In the genomic region with DNA sequence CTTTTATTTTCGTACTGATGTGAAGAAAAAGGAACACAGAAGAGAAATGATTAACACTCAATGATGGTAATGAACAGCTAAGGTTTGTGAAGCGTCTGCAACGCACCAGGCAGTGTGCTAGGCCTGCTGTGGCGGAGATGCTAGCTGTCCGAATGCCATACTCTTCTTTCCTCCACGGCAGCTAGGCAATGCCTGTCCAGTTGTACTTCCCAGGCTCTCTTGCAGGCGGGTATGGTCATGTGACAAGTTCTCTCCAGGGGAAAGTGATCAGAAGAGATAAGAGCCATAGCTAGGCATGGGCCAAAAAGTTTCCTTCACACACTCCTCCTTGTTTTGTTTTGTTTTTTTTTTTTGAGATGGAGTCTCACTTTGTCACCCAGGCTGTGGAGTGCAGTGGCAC, we compare ENCODE assay signal across 26 cellular contexts. TPM values are rescaled to one million over a fixed set of nuclear protein-coding genes. Genes with fewer than 3 reads are reported as not detected.
DNase-seq lines count a peak whose midpoint lies in the region; ATAC-seq, FAIRE-seq and TF ChIP-seq lines count a peak whose summit lies in the region.
"Had no signal": no experiment of that assay in that cellular context is flagged by ENCODE, and none has a peak within 500 bp of the region (broad histone marks: within the 10 kb centered on the region; RNA-seq: fewer than 3 reads in every experiment).

No MANE protein-coding gene starts in this region.

- no TSS peak for BruUV-seq in K562 (replicated peaks; lab: Mats Ljungman, UMichigan)

- 58% methylated on average over 7 of the region's 7 CpGs for WGBS in K562 (ENCODE audit: insufficient coverage, low coverage, missing lambda C conversion rate)

- no peak overlapping the region for H3K4me3 Mint-ChIP-seq in activated naive CD8-positive, alpha-beta T cell
- no peak overlapping the region for H3K4me3 Mint-ChIP-seq in activated naive CD8-positive, alpha-beta T cell treated with anti-CD3 and anti-CD28 coated beads, Interleukin-2, amount 50 U/mL, for 24 hours
- H3K4me3 Mint-ChIP-seq in stimulated activated naive B cell treated with anti-CD40 and anti-IgM and Interleukin-4, amounts not matched to agents 10 μg/mL and 1 μg/mL and 100 μg/mL, for 72 hours = no peak overlapping the region
- H3K4me3 Mint-ChIP-seq: activated CD4-positive, alpha-beta T cell treated with anti-CD3 and anti-CD28 coated beads for 36 hours; CD4-positive, alpha-beta memory T cell; memory B cell; nephron progenitor cell had no signal

- H3K4me1 Mint-ChIP-seq in activated naive CD8-positive, alpha-beta T cell (ENCODE audit: low read depth) = peaks cover 57% of the 10 kb centered on the region
- H3K4me1 Mint-ChIP-seq in activated naive CD8-positive, alpha-beta T cell treated with anti-CD3 and anti-CD28 coated beads, Interleukin-2, amount 50 U/mL, for 24 hours = peaks cover 61% of the 10 kb centered on the region
- H3K4me1 Mint-ChIP-seq in stimulated activated naive B cell treated with anti-CD40 and anti-IgM and Interleukin-4, amounts not matched to agents 10 μg/mL and 1 μg/mL and 100 μg/mL, for 72 hours = peaks cover 29 to 60% of the 10 kb centered on the region in 2 donors

- H3K9me1 ChIP-seq in K562 (ENCODE audit: control insufficient read depth, insufficient read depth, low read length) = no peaks in the 10 kb centered on the region

- H3K4me1 ChIP-seq in K562 (replicated peaks in 1 of 2; ENCODE audit: control insufficient read depth in 2 of 2, insufficient read depth in 2 of 2, low read length in 2 of 2) = peaks cover 33 to 37% of the 10 kb centered on the region in 2 experiments

- CTCF ChIA-PET in K562 (lab: Yijun Ruan, JAX; ENCODE audit: low intra/inter-chr PET ratio) = interaction anchor here (0.6 kb wide), 1 partner anchor 496 kb away, joined by 3 read pairs; no protein-coding TSS in a partner anchor

- H4K20me1 ChIP-seq in K562 (replicated peaks; ENCODE audit: control insufficient read depth, insufficient read depth, low read length) = no peaks in the 10 kb centered on the region

- H3K27ac ChIP-seq in K562 (ENCODE audit: extremely low read depth, low read depth, low read length) = peak overlapping the region; percentile 0; the same call in 2 of the 3 replicates
- H3K27ac ChIP-seq: brain microvascular endothelial cell, suprapubic skin had no signal

- H3K79me2 ChIP-seq in K562 (ENCODE audit: control insufficient read depth, insufficient read depth, low read length) = peaks cover 4% of the 10 kb centered on the region; the same call in 1 of the 3 replicates

- no peaks in the 10 kb centered on the region for H3K27me3 Mint-ChIP-seq in activated naive CD8-positive, alpha-beta T cell
- H3K27me3 Mint-ChIP-seq in activated naive CD8-positive, alpha-beta T cell treated with anti-CD3 and anti-CD28 coated beads, Interleukin-2, amount 50 U/mL, for 24 hours = no peaks in the 10 kb centered on the region
- H3K27me3 Mint-ChIP-seq in stimulated activated naive B cell treated with anti-CD40 and anti-IgM and Interleukin-4, amounts not matched to agents 10 μg/mL and 1 μg/mL and 100 μg/mL, for 72 hours = no peaks in the 10 kb centered on the region
- H3K27me3 Mint-ChIP-seq: activated CD4-positive, alpha-beta T cell treated with anti-CD3 and anti-CD28 coated beads for 36 hours; CD4-positive, alpha-beta memory T cell; memory B cell had no signal

- peaks cover 24% of the 10 kb centered on the region for H3K36me3 Mint-ChIP-seq in activated naive CD8-positive, alpha-beta T cell
- H3K36me3 Mint-ChIP-seq in activated naive CD8-positive, alpha-beta T cell treated with anti-CD3 and anti-CD28 coated beads, Interleukin-2, amount 50 U/mL, for 24 hours (ENCODE audit: low read depth) = peaks cover 69% of the 10 kb centered on the region
- H3K36me3 Mint-ChIP-seq in stimulated activated naive B cell treated with anti-CD40 and anti-IgM and Interleukin-4, amounts not matched to agents 10 μg/mL and 1 μg/mL and 100 μg/mL, for 72 hours = peaks cover 59 to 68% of the 10 kb centered on the region in 2 donors

- no peak for DNase-seq in activated naive CD8-positive, alpha-beta T cell treated with anti-CD3 and anti-CD28 coated beads, Interleukin-2, amount 50 U/mL, for 24 hours
- peak; percentile 36 for DNase-seq in NB4 (ENCODE audit: low read depth)
- DNase-seq in K562 (ENCODE audit: extremely low read depth in 1 of 4, low spot score in 3 of 4) = peak; percentile 58 to 67 (median 62)
- DNase-seq in stimulated activated naive B cell treated with anti-CD40 and anti-IgM and Interleukin-4, amounts not matched to agents 10 μg/mL and 1 μg/mL and 100 μg/mL, for 72 hours = no peak
- no peak for DNase-seq in NCI-H526 (lab: John Stamatoyannopoulos, UW)
- DNase-seq: activated CD4-positive, alpha-beta T cell treated with anti-CD3 and anti-CD28 coated beads for 36 hours; activated gamma-delta T cell; brain microvascular endothelial cell; CD4-positive, alpha-beta memory T cell; effector CD4-positive, alpha-beta T cell; H7; Karpas-422; NCI-H1417 treated with DMSO at 0.1 percent for 48 hours; NCI-H2029 treated with DMSO at 0.1 percent for 48 hours; NCI-H524; nephron progenitor cell; stimulated activated CD4-positive, alpha-beta T cell treated with anti-CD3 and anti-CD28 coated beads, Interleukin-15, amount 100 ng/mL, for 24 hours; stimulated activated CD4-positive, alpha-beta T cell treated with anti-CD3 and anti-CD28 coated beads, Interleukin-4, amount 100 ng/mL, for 4 hours had no signal

- H3K27ac Mint-ChIP-seq in activated naive CD8-positive, alpha-beta T cell = peak overlapping the region; percentile 22
- H3K27ac Mint-ChIP-seq in activated naive CD8-positive, alpha-beta T cell treated with anti-CD3 and anti-CD28 coated beads, Interleukin-2, amount 50 U/mL, for 24 hours = no peak overlapping the region
- H3K27ac Mint-ChIP-seq in stimulated activated naive B cell treated with anti-CD40 and anti-IgM and Interleukin-4, amounts not matched to agents 10 μg/mL and 1 μg/mL and 100 μg/mL, for 72 hours = peak overlapping the region; percentile 47
- H3K27ac Mint-ChIP-seq: memory B cell, nephron progenitor cell had no signal

- TF ChIP-seq EP300 in K562 (IDR thresholded peaks at IDR 0.05; ENCODE audit: low read length) = no peak

- H3K4me3 ChIP-seq in NB4 (ENCODE audit: low read depth, low read length) (no peak overlapping the region), K562 (no peak overlapping the region)
- H3K4me3 ChIP-seq: suprapubic skin had no signal

- TF ChIP-seq POLR2A in NB4 (IDR thresholded peaks at IDR 0.05; ENCODE audit: extremely low read depth, insufficient read length) (no peak), K562 (conservative IDR thresholded peaks at IDR 0.05) (no peak)

- peak overlapping the region; percentile 1 to 73; a peak in 1 of 4 replicates for H3K9ac ChIP-seq in K562 (ENCODE audit: insufficient read depth in 1 of 2, low read depth in 2 of 2, low read length in 2 of 2)

- POLR2A ChIA-PET in K562 (lab: Yijun Ruan, JAX) = interaction anchor here (0.7 to 2.0 kb wide), 4 partner anchors 8 to 28 kb away, joined by 3 to 12 read pairs (median 4); no protein-coding TSS in a partner anchor

- peak; percentile 70 for FAIRE-seq in K562 (lab: Jason Lieb, UNC)
- FAIRE-seq: colon, GM18507, islet of Langerhans had no signal

- no peaks in the 10 kb centered on the region for H3K9me3 Mint-ChIP-seq in activated naive CD8-positive, alpha-beta T cell (ENCODE audit: low read depth)
- no peaks in the 10 kb centered on the region for H3K9me3 Mint-ChIP-seq in activated naive CD8-positive, alpha-beta T cell treated with anti-CD3 and anti-CD28 coated beads, Interleukin-2, amount 50 U/mL, for 24 hours
- H3K9me3 Mint-ChIP-seq in stimulated activated naive B cell treated with anti-CD40 and anti-IgM and Interleukin-4, amounts not matched to agents 10 μg/mL and 1 μg/mL and 100 μg/mL, for 72 hours = no peaks in the 10 kb centered on the region
- H3K9me3 Mint-ChIP-seq: CD4-positive, alpha-beta memory T cell; memory B cell; nephron progenitor cell had no signal

- no peak for ATAC-seq in activated naive CD8-positive, alpha-beta T cell treated with anti-CD3 and anti-CD28 coated beads, Interleukin-2, amount 50 U/mL, for 24 hours
- peak; percentile 65 for ATAC-seq in K562
- no peak for ATAC-seq in stimulated activated naive B cell treated with anti-CD40 and anti-IgM and Interleukin-4, amounts not matched to agents 10 μg/mL and 1 μg/mL and 100 μg/mL, for 72 hours (replicated peaks)
- ATAC-seq in GM18858 (IDR thresholded peaks at IDR 0.05; ENCODE audit: unreplicated experiment) = no peak
- ATAC-seq: activated CD4-positive, alpha-beta T cell treated with anti-CD3 and anti-CD28 coated beads for 36 hours; left lobe of liver had no signal

- H3K9me3 ChIP-seq in K562 (replicated peaks; ENCODE audit: control insufficient read depth, insufficient read depth, low read depth, low read length) = no peaks in the 10 kb centered on the region
- H3K9me3 ChIP-seq: suprapubic skin had no signal

- no peak for TF ChIP-seq CTCF in NB4 (IDR thresholded peaks at IDR 0.05; ENCODE audit: low read depth, low read length)
- no peak for TF ChIP-seq CTCF in K562 (IDR thresholded peaks at IDR 0.05 in 2 of 3, conservative IDR thresholded peaks at IDR 0.05 in 1 of 3; ENCODE audit: insufficient read depth in 2 of 3, low read depth in 1 of 3, low read length in 3 of 3)

- no peaks in the 10 kb centered on the region for H3K27me3 ChIP-seq in K562 (ENCODE audit: control insufficient read depth in 2 of 2, insufficient read depth in 2 of 2, low read length in 2 of 2)
- H3K27me3 ChIP-seq: brain microvascular endothelial cell, suprapubic skin had no signal

- in situ Hi-C loops in K562 (cut with MboI) = no loop called here

- no peak for TF ChIP-seq RAD21 in K562 (CRISPR knock-in tag; conservative IDR thresholded peaks at IDR 0.05 in 1 of 2, IDR thresholded peaks at IDR 0.05 in 1 of 2)

- H3K36me3 ChIP-seq in K562 (ENCODE audit: control insufficient read depth, insufficient read depth, low read length) = peaks cover 74% of the 10 kb centered on the region

- no peak overlapping the region for H2AFZ ChIP-seq in K562 (ENCODE audit: low read depth, low read length)

- peak overlapping the region; percentile 28; the same call in 1 of the 2 replicates for H3K4me2 ChIP-seq in K562 (ENCODE audit: insufficient read depth, low read length)

- intact Hi-C loops in K562 (cut with micrococcal nuclease) = no loop called here

RNA-seq across cellular contexts. Expression of a gene that starts 6.7 kb away (rescaled TPM):
- 29.0 and 52.4 TPM in 2 replicates for total RNA-seq in K562 (2011; cell fraction: chromatin; rRNA removed; ENCODE audit: low replicate concordance)
- 42.1 and 48.7 TPM in 2 replicates for total RNA-seq in K562 (2011; cell fraction: nucleolus; rRNA removed)
- 34.6 and 42.7 TPM in 2 replicates for total RNA-seq in K562 (2011; cell fraction: nucleoplasm; rRNA removed)
- total RNA-seq in K562 (2014; rRNA removed) (110 and 136 TPM in 2 replicates), K562 (2014; rRNA removed; fragmentation: Illumina TruSeq; extraction: Trizol) (32.7 and 40.6 TPM in 2 replicates), K562 (2015; rRNA removed; fragmentation: Illumina TruSeq; extraction: Trizol) (74.5 and 74.8 TPM in 2 replicates), K562 (2021) (85.8 and 89.7 TPM in 2 replicates)
- polyA plus RNA-seq in K562 (2011; rRNA removed) (60.6 and 62.8 TPM in 2 replicates), K562 (2014; fragmentation: Illumina TruSeq; extraction: Trizol) (97.8 and 103 TPM in 2 replicates), K562 (2014; fragmentation: Nextera tagmentation; extraction: Ambion mirVana) (1 to 10 TPM; 4.1 to 6.3 TPM), K562 (2014; rRNA removed) (91.6 and 94.0 TPM in 2 replicates)
- 74.1 and 114 TPM in 2 replicates for polyA plus RNA-seq in K562 (2011; cell fraction: cytosol; rRNA removed)
- polyA plus RNA-seq in K562 (2011; cell fraction: nucleus; rRNA removed) = 61.6 and 83.0 TPM in 2 replicates
- 75.7 and 143 TPM in 2 replicates for polyA plus RNA-seq in K562 (2012)
- 29.9 and 37.5 TPM in 2 replicates for polyA minus RNA-seq in K562 (2011; rRNA and poly(A)+ RNA removed)
- polyA minus RNA-seq in K562 (2011; cell fraction: cytosol; rRNA and poly(A)+ RNA removed) = 52.9 and 57.8 TPM in 2 replicates
- 19.1 and 22.5 TPM in 2 replicates for polyA minus RNA-seq in K562 (2011; cell fraction: nucleus; rRNA and poly(A)+ RNA removed)

RNA-seq across cellular contexts. Expression of a gene that starts 7.3 kb away (rescaled TPM):
- 240 and 326 TPM in 2 replicates for total RNA-seq in K562 (2011; cell fraction: chromatin; rRNA removed; ENCODE audit: low replicate concordance)
- total RNA-seq in K562 (2011; cell fraction: nucleolus; rRNA removed) = 165 and 200 TPM in 2 replicates
- 225 and 232 TPM in 2 replicates for total RNA-seq in K562 (2011; cell fraction: nucleoplasm; rRNA removed)
- total RNA-seq in K562 (2014; rRNA removed) (138 and 139 TPM in 2 replicates), K562 (2014; rRNA removed; fragmentation: Illumina TruSeq; extraction: Trizol) (132 and 143 TPM in 2 replicates), K562 (2015; rRNA removed; fragmentation: Illumina TruSeq; extraction: Trizol) (118 and 131 TPM in 2 replicates), K562 (2021) (153 and 154 TPM in 2 replicates)
- polyA plus RNA-seq in K562 (2011; rRNA removed) (60.3 and 106 TPM in 2 replicates), K562 (2014; fragmentation: Illumina TruSeq; extraction: Trizol) (119 and 128 TPM in 2 replicates), K562 (2014; fragmentation: Nextera tagmentation; extraction: Ambion mirVana) (10 to 100 TPM; 20.1 to 28.1 TPM), K562 (2014; rRNA removed) (112 and 129 TPM in 2 replicates)
- 69.7 and 88.3 TPM in 2 replicates for polyA plus RNA-seq in K562 (2011; cell fraction: cytosol; rRNA removed)
- polyA plus RNA-seq in K562 (2011; cell fraction: nucleus; rRNA removed) = 76.1 and 100.0 TPM in 2 replicates
- polyA plus RNA-seq in K562 (2012) = 106 and 149 TPM in 2 replicates
- 147 and 187 TPM in 2 replicates for polyA minus RNA-seq in K562 (2011; rRNA and poly(A)+ RNA removed)
- 104 and 125 TPM in 2 replicates for polyA minus RNA-seq in K562 (2011; cell fraction: cytosol; rRNA and poly(A)+ RNA removed)
- 79.2 and 112 TPM in 2 replicates for polyA minus RNA-seq in K562 (2011; cell fraction: nucleus; rRNA and poly(A)+ RNA removed)

RNA-seq across cellular contexts. Expression of a gene that starts 15.9 kb away (rescaled TPM):
- 2.0 and 4.8 TPM in 2 replicates for total RNA-seq in K562 (2011; cell fraction: chromatin; rRNA removed; ENCODE audit: low replicate concordance)
- total RNA-seq in K562 (2011; cell fraction: nucleolus; rRNA removed) = 4.2 and 4.6 TPM in 2 replicates
- 2.3 and 3.2 TPM in 2 replicates for total RNA-seq in K562 (2011; cell fraction: nucleoplasm; rRNA removed)
- total RNA-seq in K562 (2014; rRNA removed) (10.7 and 13.9 TPM in 2 replicates), K562 (2014; rRNA removed; fragmentation: Illumina TruSeq; extraction: Trizol) (4.4 and 4.7 TPM in 2 replicates), K562 (2015; rRNA removed; fragmentation: Illumina TruSeq; extraction: Trizol) (6.1 and 6.6 TPM in 2 replicates), K562 (2021) (5.2 and 6.2 TPM in 2 replicates)
- polyA plus RNA-seq in K562 (2011; rRNA removed) (7.3 and 8.4 TPM in 2 replicates), K562 (2014; fragmentation: Illumina TruSeq; extraction: Trizol) (6.0 and 6.2 TPM in 2 replicates), K562 (2014; fragmentation: Nextera tagmentation; extraction: Ambion mirVana) (under 1 TPM; 0.23 to 0.39 TPM), K562 (2014; rRNA removed) (7.7 and 10.6 TPM in 2 replicates)
- polyA plus RNA-seq in K562 (2011; cell fraction: cytosol; rRNA removed) = 5.8 and 12.1 TPM in 2 replicates
- 6.0 and 9.9 TPM in 2 replicates for polyA plus RNA-seq in K562 (2011; cell fraction: nucleus; rRNA removed)
- 7.7 and 9.7 TPM in 2 replicates for polyA plus RNA-seq in K562 (2012)
- 2.6 and 2.9 TPM in 2 replicates for polyA minus RNA-seq in K562 (2011; rRNA and poly(A)+ RNA removed)
- polyA minus RNA-seq in K562 (2011; cell fraction: cytosol; rRNA and poly(A)+ RNA removed) = 3.1 and 3.6 TPM in 2 replicates
- 1.3 and 2.4 TPM in 2 replicates for polyA minus RNA-seq in K562 (2011; cell fraction: nucleus; rRNA and poly(A)+ RNA removed)

RNA-seq across cellular contexts. Expression of a gene that starts 24.5 kb away (rescaled TPM):
- total RNA-seq in K562 (2011; cell fraction: chromatin; rRNA removed; ENCODE audit: low replicate concordance) = 652 and 1,082 TPM in 2 replicates
- 407 and 449 TPM in 2 replicates for total RNA-seq in K562 (2011; cell fraction: nucleolus; rRNA removed)
- 488 and 686 TPM in 2 replicates for total RNA-seq in K562 (2011; cell fraction: nucleoplasm; rRNA removed)
- total RNA-seq in K562 (2014; rRNA removed) = 30.7 and 34.0 TPM in 2 replicates
- 28.7 and 33.0 TPM in 2 replicates for total RNA-seq in K562 (2014; rRNA removed; fragmentation: Illumina TruSeq; extraction: Trizol)
- total RNA-seq in K562 (2015; rRNA removed; fragmentation: Illumina TruSeq; extraction: Trizol) = 31.6 and 33.2 TPM in 2 replicates
- 53.7 and 63.6 TPM in 2 replicates for total RNA-seq in K562 (2021)
- 95.8 and 120 TPM in 2 replicates for polyA plus RNA-seq in K562 (2011; rRNA removed)
- 71.0 and 73.2 TPM in 2 replicates for polyA plus RNA-seq in K562 (2011; cell fraction: cytosol; rRNA removed)
- 641 and 948 TPM in 2 replicates for polyA plus RNA-seq in K562 (2011; cell fraction: nucleus; rRNA removed)
- 65.7 and 182 TPM in 2 replicates for polyA plus RNA-seq in K562 (2012)
- polyA plus RNA-seq in K562 (2014; fragmentation: Illumina TruSeq; extraction: Trizol) = 53.8 and 60.9 TPM in 2 replicates
- 10 to 100 TPM in 1 of 2 experiments, 1 to 10 TPM in 1; 8.9 to 11.6 TPM for polyA plus RNA-seq in K562 (2014; fragmentation: Nextera tagmentation; extraction: Ambion mirVana)
- polyA plus RNA-seq in K562 (2014; rRNA removed) = 72.7 and 106 TPM in 2 replicates
- polyA minus RNA-seq in K562 (2011; rRNA and poly(A)+ RNA removed) = 99.7 and 103 TPM in 2 replicates
- polyA minus RNA-seq in K562 (2011; cell fraction: cytosol; rRNA and poly(A)+ RNA removed) = 19.4 and 21.8 TPM in 2 replicates
- 133 and 150 TPM in 2 replicates for polyA minus RNA-seq in K562 (2011; cell fraction: nucleus; rRNA and poly(A)+ RNA removed)

RNA-seq across cellular contexts. Expression of a gene that starts 35.9 kb away (rescaled TPM):
- total RNA-seq in K562 (2011; cell fraction: chromatin; rRNA removed; ENCODE audit: low replicate concordance) = 74.9 and 150 TPM in 2 replicates
- total RNA-seq in K562 (2011; cell fraction: nucleolus; rRNA removed) = 93.6 and 122 TPM in 2 replicates
- 99.4 and 140 TPM in 2 replicates for total RNA-seq in K562 (2011; cell fraction: nucleoplasm; rRNA removed)
- 27.6 and 39.3 TPM in 2 replicates for total RNA-seq in K562 (2014; rRNA removed)
- total RNA-seq in K562 (2014; rRNA removed; fragmentation: Illumina TruSeq; extraction: Trizol) = 14.6 and 18.2 TPM in 2 replicates
- 26.4 and 27.5 TPM in 2 replicates for total RNA-seq in K562 (2015; rRNA removed; fragmentation: Illumina TruSeq; extraction: Trizol)
- 23.6 and 25.7 TPM in 2 replicates for total RNA-seq in K562 (2021)
- polyA plus RNA-seq in K562 (2011; rRNA removed) = 26.6 and 31.0 TPM in 2 replicates
- polyA plus RNA-seq in K562 (2011; cell fraction: cytosol; rRNA removed) = 27.6 and 51.7 TPM in 2 replicates
- polyA plus RNA-seq in K562 (2011; cell fraction: nucleus; rRNA removed) = 41.4 and 56.0 TPM in 2 replicates
- polyA plus RNA-seq in K562 (2012) = 23.4 and 31.1 TPM in 2 replicates
- polyA plus RNA-seq in K562 (2014; fragmentation: Illumina TruSeq; extraction: Trizol) = 32.3 and 33.0 TPM in 2 replicates
- 10 to 100 TPM in 1 of 2 experiments, 1 to 10 TPM in 1; 6.6 to 12.0 TPM for polyA plus RNA-seq in K562 (2014; fragmentation: Nextera tagmentation; extraction: Ambion mirVana)
- polyA plus RNA-seq in K562 (2014; rRNA removed) = 24.4 and 26.5 TPM in 2 replicates
- 38.9 and 47.9 TPM in 2 replicates for polyA minus RNA-seq in K562 (2011; rRNA and poly(A)+ RNA removed)
- 16.7 and 29.9 TPM in 2 replicates for polyA minus RNA-seq in K562 (2011; cell fraction: cytosol; rRNA and poly(A)+ RNA removed)
- polyA minus RNA-seq in K562 (2011; cell fraction: nucleus; rRNA and poly(A)+ RNA removed) = 52.4 and 57.1 TPM in 2 replicates

Comparison
In these comparisons a context has a peak if more than half of its experiments do, and no peak if none do; other contexts are left out.
1. DNase-seq: peak in NB4 (single experiment) and K562 (4 of 4); none in activated naive CD8-positive, alpha-beta T cell treated with anti-CD3 and anti-CD28 coated beads, Interleukin-2, amount 50 U/mL, for 24 hours (single experiment), stimulated activated naive B cell treated with anti-CD40 and anti-IgM and Interleukin-4, amounts not matched to agents 10 μg/mL and 1 μg/mL and 100 μg/mL, for 72 hours (single experiment) and NCI-H526 (0 of 2).